Comparison of ENCODE assay signal across 24 cellular contexts in genomic region chr2:98300475-98300874, GRCh38. TPM values are rescaled to one million over a fixed set of nuclear protein-coding genes. Genes with fewer than 3 reads are reported as not detected.
"Had no signal": no experiment of that assay in that cellular context is flagged by ENCODE, and none has a peak within 500 bp of the region (broad histone marks: within the 10 kb centered on the region; RNA-seq: fewer than 3 reads in every experiment).

No MANE protein-coding gene starts in this region.

- H3K27me3 ChIP-seq: brain microvascular endothelial cell, cardiac muscle cell had no signal

- H3K27ac Mint-ChIP-seq: activated B cell treated with CpG ODN at 0.5 μM for 24 hours; activated CD4-positive, alpha-beta T cell treated with anti-CD3 and anti-CD28 coated beads, Interleukin-2, amount 10 ng/mL, durations not matched to agents 24 days and 14 days; activated naive CD4-positive, alpha-beta T cell treated with anti-CD3 and anti-CD28 coated beads for 36 hours; activated naive CD8-positive, alpha-beta T cell; activated T-helper 17 cell treated with anti-CD3 and anti-CD28 coated beads, Interleukin-2, amount 50 U/mL, for 72 hours; T-helper 17 cell had no signal

- DNase-seq: activated B cell treated with CpG ODN at 0.5 μM for 24 hours; activated CD4-positive, alpha-beta T cell treated with anti-CD3 and anti-CD28 coated beads for 1 hour; activated CD4-positive, alpha-beta T cell treated with anti-CD3 and anti-CD28 coated beads, Interleukin-2, amount 10 ng/mL, durations not matched to agents 24 days and 14 days; activated CD4-positive, alpha-beta T cell treated with anti-CD3 and anti-CD28 coated beads, Interleukin-2, amount 50 U/mL, for 48 hours; activated CD8-positive, alpha-beta memory T cell treated with anti-CD3 and anti-CD28 coated beads for 24 hours; activated gamma-delta T cell; activated naive CD4-positive, alpha-beta T cell treated with anti-CD3 and anti-CD28 coated beads for 36 hours; activated T-cell treated with anti-CD3 and anti-CD28 coated beads, Interleukin-2, amount 50 U/mL, for 48 hours; brain microvascular endothelial cell; Karpas-422; MM.1S; NCI-H1105; NCI-H1436; NCI-H1694 treated with DMSO at 0.1 percent for 48 hours; NCI-H2029 treated with DMSO at 0.1 percent for 48 hours; NCI-H510A treated with DMSO at 0.1 percent for 48 hours; NCI-H69; SIG-M5; T-helper 17 cell; T-helper 9 cell had no signal

- H3K36me3 ChIP-seq: brain microvascular endothelial cell, cardiac muscle cell had no signal

- ATAC-seq: activated T-helper 17 cell treated with anti-CD3 and anti-CD28 coated beads, Interleukin-2, amount 50 U/mL, for 72 hours; T-helper 17 cell had no signal

- H3K36me3 Mint-ChIP-seq: activated naive CD8-positive, alpha-beta T cell had no signal

- H3K9me3 Mint-ChIP-seq: activated B cell treated with CpG ODN at 0.5 μM for 24 hours; activated CD4-positive, alpha-beta T cell treated with anti-CD3 and anti-CD28 coated beads, Interleukin-2, amount 10 ng/mL, durations not matched to agents 24 days and 14 days; activated naive CD4-positive, alpha-beta T cell treated with anti-CD3 and anti-CD28 coated beads for 36 hours; activated T-helper 17 cell treated with anti-CD3 and anti-CD28 coated beads, Interleukin-2, amount 50 U/mL, for 72 hours had no signal

- H3K27ac ChIP-seq: brain microvascular endothelial cell, cardiac muscle cell had no signal

- H3K4me3 ChIP-seq: cardiac muscle cell had no signal

- H3K4me1 Mint-ChIP-seq: activated B cell treated with CpG ODN at 0.5 μM for 24 hours; activated CD4-positive, alpha-beta T cell treated with anti-CD3 and anti-CD28 coated beads, Interleukin-2, amount 10 ng/mL, durations not matched to agents 24 days and 14 days; activated T-helper 17 cell treated with anti-CD3 and anti-CD28 coated beads, Interleukin-2, amount 50 U/mL, for 72 hours had no signal

- H3K4me3 Mint-ChIP-seq: activated B cell treated with CpG ODN at 0.5 μM for 24 hours; activated CD4-positive, alpha-beta T cell treated with anti-CD3 and anti-CD28 coated beads, Interleukin-2, amount 10 ng/mL, durations not matched to agents 24 days and 14 days; activated naive CD4-positive, alpha-beta T cell treated with anti-CD3 and anti-CD28 coated beads for 36 hours; activated naive CD8-positive, alpha-beta T cell; activated T-helper 17 cell treated with anti-CD3 and anti-CD28 coated beads, Interleukin-2, amount 50 U/mL, for 72 hours; T-helper 17 cell had no signal

RNA-seq across cellular contexts. Expression of gene CNGA3, which starts 45.8 kb away (rescaled TPM):
- total RNA-seq: activated B cell treated with CpG ODN at 0.5 μM for 24 hours; activated CD4-positive, alpha-beta T cell treated with anti-CD3 and anti-CD28 coated beads, Interleukin-2, amount 10 ng/mL, durations not matched to agents 24 days and 14 days; activated naive CD4-positive, alpha-beta T cell treated with anti-CD3 and anti-CD28 coated beads for 36 hours; activated T-helper 17 cell treated with anti-CD3 and anti-CD28 coated beads, Interleukin-2, amount 50 U/mL, for 72 hours; cardiac muscle cell; RPMI7951; T-helper 17 cell had no signal
- polyA plus RNA-seq: cardiac muscle cell had no signal
